ENCODE assay signal across 1 cellular context in the genomic region with DNA sequence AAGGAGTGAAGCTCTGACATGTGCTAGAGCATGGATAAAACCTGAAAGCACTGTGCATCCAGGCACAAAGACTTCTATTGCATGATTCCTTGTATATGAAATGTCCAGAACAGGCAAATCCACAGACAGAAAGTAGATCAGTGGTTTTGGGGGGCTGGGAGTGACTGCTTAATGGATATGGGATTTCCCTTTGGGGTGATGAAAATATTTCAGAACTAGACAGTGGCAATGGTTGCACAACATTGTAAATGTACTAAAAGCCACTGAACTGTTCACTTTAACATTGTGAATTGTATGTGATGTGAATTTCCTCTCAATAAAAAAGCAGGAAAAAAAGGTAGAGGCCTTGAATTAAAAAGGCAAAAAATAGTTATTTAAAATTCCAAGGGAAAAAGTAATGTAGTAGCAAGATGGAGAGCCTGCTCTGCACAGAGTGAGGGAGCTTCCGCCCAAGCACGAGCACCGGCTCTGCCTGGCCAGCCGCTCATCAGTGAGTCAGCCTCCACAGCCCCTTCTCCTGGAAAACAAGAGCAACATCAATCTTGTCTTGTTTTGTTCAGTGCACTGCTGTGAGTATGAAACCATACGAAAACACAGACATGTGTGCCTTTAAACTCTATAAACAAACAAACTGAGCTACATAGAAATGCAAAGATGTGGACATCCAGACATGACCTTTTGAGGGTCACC.
TF ChIP-seq lines count a peak whose summit lies in the region.

No MANE protein-coding gene starts in this region.

TF ChIP-seq in GM23338, 12 proteins besides CTCF, POLR2A, EP300 and RAD21:
- TF ChIP-seq, protein P1, sequence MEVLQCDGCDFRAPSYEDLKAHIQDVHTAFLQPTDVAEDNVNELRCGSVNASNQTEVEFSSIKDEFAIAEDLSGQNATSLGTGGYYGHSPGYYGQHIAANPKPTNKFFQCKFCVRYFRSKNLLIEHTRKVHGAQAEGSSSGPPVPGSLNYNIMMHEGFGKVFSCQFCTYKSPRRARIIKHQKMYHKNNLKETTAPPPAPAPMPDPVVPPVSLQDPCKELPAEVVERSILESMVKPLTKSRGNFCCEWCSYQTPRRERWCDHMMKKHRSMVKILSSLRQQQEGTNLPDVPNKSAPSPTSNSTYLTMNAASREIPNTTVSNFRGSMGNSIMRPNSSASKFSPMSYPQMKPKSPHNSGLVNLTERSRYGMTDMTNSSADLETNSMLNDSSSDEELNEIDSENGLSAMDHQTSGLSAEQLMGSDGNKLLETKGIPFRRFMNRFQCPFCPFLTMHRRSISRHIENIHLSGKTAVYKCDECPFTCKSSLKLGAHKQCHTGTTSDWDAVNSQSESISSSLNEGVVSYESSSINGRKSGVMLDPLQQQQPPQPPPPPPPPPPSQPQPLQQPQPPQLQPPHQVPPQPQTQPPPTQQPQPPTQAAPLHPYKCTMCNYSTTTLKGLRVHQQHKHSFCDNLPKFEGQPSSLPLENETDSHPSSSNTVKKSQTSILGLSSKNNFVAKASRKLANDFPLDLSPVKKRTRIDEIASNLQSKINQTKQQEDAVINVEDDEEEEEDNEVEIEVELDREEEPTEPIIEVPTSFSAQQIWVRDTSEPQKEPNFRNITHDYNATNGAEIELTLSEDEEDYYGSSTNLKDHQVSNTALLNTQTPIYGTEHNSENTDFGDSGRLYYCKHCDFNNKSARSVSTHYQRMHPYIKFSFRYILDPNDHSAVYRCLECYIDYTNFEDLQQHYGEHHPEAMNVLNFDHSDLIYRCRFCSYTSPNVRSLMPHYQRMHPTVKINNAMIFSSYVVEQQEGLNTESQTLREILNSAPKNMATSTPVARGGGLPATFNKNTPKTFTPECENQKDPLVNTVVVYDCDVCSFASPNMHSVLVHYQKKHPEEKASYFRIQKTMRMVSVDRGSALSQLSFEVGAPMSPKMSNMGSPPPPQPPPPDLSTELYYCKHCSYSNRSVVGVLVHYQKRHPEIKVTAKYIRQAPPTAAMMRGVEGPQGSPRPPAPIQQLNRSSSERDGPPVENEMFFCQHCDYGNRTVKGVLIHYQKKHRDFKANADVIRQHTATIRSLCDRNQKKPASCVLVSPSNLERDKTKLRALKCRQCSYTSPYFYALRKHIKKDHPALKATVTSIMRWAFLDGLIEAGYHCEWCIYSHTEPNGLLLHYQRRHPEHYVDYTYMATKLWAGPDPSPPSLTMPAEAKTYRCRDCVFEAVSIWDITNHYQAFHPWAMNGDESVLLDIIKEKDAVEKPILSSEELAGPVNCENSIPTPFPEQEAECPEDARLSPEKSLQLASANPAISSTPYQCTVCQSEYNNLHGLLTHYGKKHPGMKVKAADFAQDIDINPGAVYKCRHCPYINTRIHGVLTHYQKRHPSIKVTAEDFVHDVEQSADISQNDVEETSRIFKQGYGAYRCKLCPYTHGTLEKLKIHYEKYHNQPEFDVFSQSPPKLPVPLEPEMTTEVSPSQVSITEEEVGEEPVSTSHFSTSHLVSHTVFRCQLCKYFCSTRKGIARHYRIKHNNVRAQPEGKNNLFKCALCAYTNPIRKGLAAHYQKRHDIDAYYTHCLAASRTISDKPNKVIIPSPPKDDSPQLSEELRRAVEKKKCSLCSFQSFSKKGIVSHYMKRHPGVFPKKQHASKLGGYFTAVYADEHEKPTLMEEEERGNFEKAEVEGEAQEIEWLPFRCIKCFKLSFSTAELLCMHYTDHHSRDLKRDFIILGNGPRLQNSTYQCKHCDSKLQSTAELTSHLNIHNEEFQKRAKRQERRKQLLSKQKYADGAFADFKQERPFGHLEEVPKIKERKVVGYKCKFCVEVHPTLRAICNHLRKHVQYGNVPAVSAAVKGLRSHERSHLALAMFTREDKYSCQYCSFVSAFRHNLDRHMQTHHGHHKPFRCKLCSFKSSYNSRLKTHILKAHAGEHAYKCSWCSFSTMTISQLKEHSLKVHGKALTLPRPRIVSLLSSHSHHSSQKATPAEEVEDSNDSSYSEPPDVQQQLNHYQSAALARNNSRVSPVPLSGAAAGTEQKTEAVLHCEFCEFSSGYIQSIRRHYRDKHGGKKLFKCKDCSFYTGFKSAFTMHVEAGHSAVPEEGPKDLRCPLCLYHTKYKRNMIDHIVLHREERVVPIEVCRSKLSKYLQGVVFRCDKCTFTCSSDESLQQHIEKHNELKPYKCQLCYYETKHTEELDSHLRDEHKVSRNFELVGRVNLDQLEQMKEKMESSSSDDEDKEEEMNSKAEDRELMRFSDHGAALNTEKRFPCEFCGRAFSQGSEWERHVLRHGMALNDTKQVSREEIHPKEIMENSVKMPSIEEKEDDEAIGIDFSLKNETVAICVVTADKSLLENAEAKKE (CRISPR knock-in tag; IDR thresholded peaks at IDR 0.05) = no peak
- TF ChIP-seq JUNB (IDR thresholded peaks at IDR 0.05; ENCODE audit: unreplicated experiment) (no peak), ZNF331 (CRISPR knock-in tag; IDR thresholded peaks at IDR 0.05; ENCODE audit: low read depth) (no peak), CREB1 (CRISPR knock-in tag; IDR thresholded peaks at IDR 0.05; ENCODE audit: low read depth) (no peak), EZH2 (IDR thresholded peaks at IDR 0.05; ENCODE audit: low read depth, unreplicated experiment) (no peak), ZNF114 (CRISPR knock-in tag; IDR thresholded peaks at IDR 0.05) (no peak), POLR2AphosphoS5 (IDR thresholded peaks at IDR 0.05; ENCODE audit: low read depth) (no peak), STAT1 (IDR thresholded peaks at IDR 0.05; ENCODE audit: unreplicated experiment) (no peak), NANOG (IDR thresholded peaks at IDR 0.05; ENCODE audit: borderline replicate concordance) (no peak), EZH2phosphoT487 (IDR thresholded peaks at IDR 0.05; ENCODE audit: unreplicated experiment) (no peak)
- TF ChIP-seq, protein P2, sequence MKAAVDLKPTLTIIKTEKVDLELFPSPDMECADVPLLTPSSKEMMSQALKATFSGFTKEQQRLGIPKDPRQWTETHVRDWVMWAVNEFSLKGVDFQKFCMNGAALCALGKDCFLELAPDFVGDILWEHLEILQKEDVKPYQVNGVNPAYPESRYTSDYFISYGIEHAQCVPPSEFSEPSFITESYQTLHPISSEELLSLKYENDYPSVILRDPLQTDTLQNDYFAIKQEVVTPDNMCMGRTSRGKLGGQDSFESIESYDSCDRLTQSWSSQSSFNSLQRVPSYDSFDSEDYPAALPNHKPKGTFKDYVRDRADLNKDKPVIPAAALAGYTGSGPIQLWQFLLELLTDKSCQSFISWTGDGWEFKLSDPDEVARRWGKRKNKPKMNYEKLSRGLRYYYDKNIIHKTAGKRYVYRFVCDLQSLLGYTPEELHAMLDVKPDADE (IDR thresholded peaks at IDR 0.05) = no peak
- TF ChIP-seq, protein P3, sequence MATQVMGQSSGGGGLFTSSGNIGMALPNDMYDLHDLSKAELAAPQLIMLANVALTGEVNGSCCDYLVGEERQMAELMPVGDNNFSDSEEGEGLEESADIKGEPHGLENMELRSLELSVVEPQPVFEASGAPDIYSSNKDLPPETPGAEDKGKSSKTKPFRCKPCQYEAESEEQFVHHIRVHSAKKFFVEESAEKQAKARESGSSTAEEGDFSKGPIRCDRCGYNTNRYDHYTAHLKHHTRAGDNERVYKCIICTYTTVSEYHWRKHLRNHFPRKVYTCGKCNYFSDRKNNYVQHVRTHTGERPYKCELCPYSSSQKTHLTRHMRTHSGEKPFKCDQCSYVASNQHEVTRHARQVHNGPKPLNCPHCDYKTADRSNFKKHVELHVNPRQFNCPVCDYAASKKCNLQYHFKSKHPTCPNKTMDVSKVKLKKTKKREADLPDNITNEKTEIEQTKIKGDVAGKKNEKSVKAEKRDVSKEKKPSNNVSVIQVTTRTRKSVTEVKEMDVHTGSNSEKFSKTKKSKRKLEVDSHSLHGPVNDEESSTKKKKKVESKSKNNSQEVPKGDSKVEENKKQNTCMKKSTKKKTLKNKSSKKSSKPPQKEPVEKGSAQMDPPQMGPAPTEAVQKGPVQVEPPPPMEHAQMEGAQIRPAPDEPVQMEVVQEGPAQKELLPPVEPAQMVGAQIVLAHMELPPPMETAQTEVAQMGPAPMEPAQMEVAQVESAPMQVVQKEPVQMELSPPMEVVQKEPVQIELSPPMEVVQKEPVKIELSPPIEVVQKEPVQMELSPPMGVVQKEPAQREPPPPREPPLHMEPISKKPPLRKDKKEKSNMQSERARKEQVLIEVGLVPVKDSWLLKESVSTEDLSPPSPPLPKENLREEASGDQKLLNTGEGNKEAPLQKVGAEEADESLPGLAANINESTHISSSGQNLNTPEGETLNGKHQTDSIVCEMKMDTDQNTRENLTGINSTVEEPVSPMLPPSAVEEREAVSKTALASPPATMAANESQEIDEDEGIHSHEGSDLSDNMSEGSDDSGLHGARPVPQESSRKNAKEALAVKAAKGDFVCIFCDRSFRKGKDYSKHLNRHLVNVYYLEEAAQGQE (IDR thresholded peaks at IDR 0.05; ENCODE audit: unreplicated experiment) = no peak
